Comparison of ENCODE assay signal across 8 cellular contexts in genomic region chr21:37675202-37675801, GRCh38.
DNase-seq lines count a peak whose midpoint lies in the region; ATAC-seq and TF ChIP-seq lines count a peak whose summit lies in the region.

No MANE protein-coding gene starts in this region.

- H3K27me3 ChIP-seq in HUES6 (ENCODE audit: control insufficient read depth, insufficient read depth, low read length) (peaks cover 22% of the 10 kb centered on the region), SK-N-SH (ENCODE audit: insufficient read depth) (peaks cover 23% of the 10 kb centered on the region; the same call in 1 of the 2 replicates), adipocyte (replicated peaks; ENCODE audit: control insufficient read depth, insufficient read depth, low read length) (peaks cover 38% of the 10 kb centered on the region), right cardiac atrium (ENCODE audit: control insufficient read depth, insufficient read depth) (no peaks in the 10 kb centered on the region), sigmoid colon (peaks cover 0 to 27% (median 5%) of the 10 kb centered on the region in 3 donors)

- WGBS in SK-N-SH (ENCODE audit: low lambda C conversion rate): 3% methylated on average over 12 of the region's 35 CpGs
- WGBS in right cardiac atrium: 12% methylated on average over 35 of the region's 35 CpGs
- WGBS in sigmoid colon, 2 donors: 14 to 16% methylated on average over 35 of the region's 35 CpGs

- no peaks in the 10 kb centered on the region for H3F3A ChIP-seq in SK-N-SH (replicated peaks; ENCODE audit: insufficient read depth)

- peak; percentile 65 for TF ChIP-seq RAD21 in SK-N-SH (IDR thresholded peaks at IDR 0.05; ENCODE audit: low read length)

- intact Hi-C loops in right cardiac atrium (cut with DNase I) (loop anchor here in 1 of 4 donors (10.0 kb wide), 1 partner anchor 449 kb away; no protein-coding TSS in a partner anchor), sigmoid colon (cut with DNase I) (loop anchor here (10.0 kb wide), 1 partner anchor 679 kb away; no protein-coding TSS in a partner anchor)

- TF ChIP-seq CTCF in SK-N-SH (IDR thresholded peaks at IDR 0.05): peak; percentile 96
- peak; percentile 50 to 95 (median 70) for TF ChIP-seq CTCF in sigmoid colon (IDR thresholded peaks at IDR 0.05)

- peak; percentile 69 to 77 for ATAC-seq in right cardiac atrium
- no peak for ATAC-seq in GM21717 (IDR thresholded peaks at IDR 0.05; ENCODE audit: unreplicated experiment)
- no peak for ATAC-seq in HG03196 (IDR thresholded peaks at IDR 0.05; ENCODE audit: unreplicated experiment)

- H2AFZ ChIP-seq in SK-N-SH (ENCODE audit: low read depth): no peak overlapping the region

- H3K9ac ChIP-seq in HUES6 (ENCODE audit: low read length) (no peak overlapping the region), SK-N-SH (no peak overlapping the region), adipocyte (ENCODE audit: low read length) (no peak overlapping the region)

- H3K4me3 ChIP-seq in HUES6 (ENCODE audit: low read depth, low read length) (peak overlapping the region; percentile 45), SK-N-SH (ENCODE audit: low read depth in 2 of 2, low read length in 1 of 2) (peak overlapping the region in 1 of 2 experiments; percentile 34; a peak in 2 of 4 replicates), adipocyte (ENCODE audit: low read length) (no peak overlapping the region), right cardiac atrium (ENCODE audit: low read length) (no peak overlapping the region), sigmoid colon (peak overlapping the region in 1 of 4 donors; percentile 13)

- no peaks in the 10 kb centered on the region for H3K9me2 ChIP-seq in SK-N-SH

- H3K4me1 ChIP-seq in HUES6 (ENCODE audit: control insufficient read depth, insufficient read depth, low read length): peaks cover 24% of the 10 kb centered on the region; the same call in 1 of the 2 replicates
- no peaks in the 10 kb centered on the region; a peak in 1 of 4 replicates for H3K4me1 ChIP-seq in SK-N-SH (ENCODE audit: control insufficient read depth in 1 of 2, insufficient read depth in 2 of 2, low read depth in 1 of 2, low read length in 1 of 2)
- peaks cover 10% of the 10 kb centered on the region for H3K4me1 ChIP-seq in adipocyte (ENCODE audit: control insufficient read depth, insufficient read depth, low read length)
- no peaks in the 10 kb centered on the region for H3K4me1 ChIP-seq in right cardiac atrium (ENCODE audit: control insufficient read depth, insufficient read depth, low read length)
- H3K4me1 ChIP-seq in sigmoid colon: peaks cover 0 to 9% (median 8%) of the 10 kb centered on the region in 4 donors

- H3K27ac ChIP-seq in HUES6 (ENCODE audit: low read depth, low read length): no peak overlapping the region
- no peak overlapping the region for H3K27ac ChIP-seq in SK-N-SH (ENCODE audit: low read depth in 2 of 2, low read length in 1 of 2)
- H3K27ac ChIP-seq in right cardiac atrium (ENCODE audit: low read length): no peak overlapping the region
- no peak overlapping the region for H3K27ac ChIP-seq in sigmoid colon

- TF ChIP-seq POLR2A in sigmoid colon (IDR thresholded peaks at IDR 0.05): no peak

- H3K79me2 ChIP-seq in SK-N-SH (ENCODE audit: insufficient read depth): no peaks in the 10 kb centered on the region

- CTCF ChIA-PET in SK-N-SH (lab: Yijun Ruan, JAX): interaction anchor here (0.6 to 5.3 kb wide), 60 partner anchors 8 to 1003 kb away, joined by 3 to 40 read pairs (median 4); no protein-coding TSS in a partner anchor

- no peaks in the 10 kb centered on the region for H3K36me3 ChIP-seq in HUES6 (ENCODE audit: control insufficient read depth, insufficient read depth, low read length)
- H3K36me3 ChIP-seq in SK-N-SH (replicated peaks in 1 of 2; ENCODE audit: control insufficient read depth in 1 of 2, insufficient read depth in 2 of 2, low read length in 1 of 2): no peaks in the 10 kb centered on the region
- no peaks in the 10 kb centered on the region for H3K36me3 ChIP-seq in adipocyte (ENCODE audit: control insufficient read depth, insufficient read depth, low read length, severe bottlenecking)
- no peaks in the 10 kb centered on the region for H3K36me3 ChIP-seq in sigmoid colon

- peak overlapping the region; percentile 67 for H3K4me2 ChIP-seq in SK-N-SH

- H3K9me3 ChIP-seq in HUES6 (ENCODE audit: control insufficient read depth, insufficient read depth, low read depth, low read length) (peaks cover 12% of the 10 kb centered on the region), SK-N-SH (no peaks in the 10 kb centered on the region), adipocyte (ENCODE audit: control insufficient read depth, low read length) (peaks cover 17% of the 10 kb centered on the region), right cardiac atrium (ENCODE audit: control insufficient read depth, low read length) (no peaks in the 10 kb centered on the region), sigmoid colon (no peaks in the 10 kb centered on the region)

- no peaks in the 10 kb centered on the region for H4K20me1 ChIP-seq in SK-N-SH (ENCODE audit: insufficient read depth)

- POLR2A ChIA-PET in SK-N-SH (lab: Yijun Ruan, JAX): no interaction called here

- TF ChIP-seq EP300 in SK-N-SH (IDR thresholded peaks at IDR 0.05; ENCODE audit: borderline replicate concordance in 1 of 2, low read depth in 1 of 2, low read length in 1 of 2): no peak
- no peak for TF ChIP-seq EP300 in sigmoid colon (IDR thresholded peaks at IDR 0.05)

- DNase-seq in COLO829 (ENCODE audit: low spot score) (peak; percentile 40), SK-N-SH (peak; percentile 80), adipocyte (ENCODE audit: low read depth) (peak; percentile 78), right cardiac atrium (peak; percentile 58 to 88 (median 82)), sigmoid colon (peak; percentile 74)

TF ChIP-seq in SK-N-SH, 30 proteins besides CTCF, POLR2A, EP300 and RAD21:
- TF ChIP-seq SMC3 (IDR thresholded peaks at IDR 0.05; ENCODE audit: low read depth, low read length) (peak; percentile 66), MEF2A (IDR thresholded peaks at IDR 0.05; ENCODE audit: borderline replicate concordance, low read depth) (no peak)

Comparison
In these comparisons a context has a peak if more than half of its experiments do, and no peak if none do; other contexts are left out.
1. ATAC-seq: peak in right cardiac atrium (2 of 2); none in GM21717 (single experiment) and HG03196 (single experiment).
2. Peak in every context shown above with its lines, with median percentiles within 50 percentile points of each other: DNase-seq.